Comparison of ENCODE assay signal across 7 cellular contexts in genomic region chr10:1679821-1680650, GRCh38.
"Had no signal": no experiment of that assay in that cellular context is flagged by ENCODE, and none has a peak within 500 bp of the region (broad histone marks: within the 10 kb centered on the region; RNA-seq: fewer than 3 reads in every experiment).

No MANE protein-coding gene starts in this region.

- H3K4me1 Mint-ChIP-seq: central memory CD8-positive, alpha-beta T cell had no signal

- H3K27ac Mint-ChIP-seq: activated naive CD4-positive, alpha-beta T cell treated with anti-CD3 and anti-CD28 coated beads for 36 hours had no signal

- DNase-seq: activated CD4-positive, alpha-beta T cell treated with anti-CD3 and anti-CD28 coated beads for 1 hour; activated CD8-positive, alpha-beta memory T cell treated with anti-CD3 and anti-CD28 coated beads for 24 hours; activated naive CD4-positive, alpha-beta T cell treated with anti-CD3 and anti-CD28 coated beads for 36 hours; stimulated activated CD4-positive, alpha-beta T cell treated with anti-CD3 and anti-CD28 coated beads, Interleukin-4, amount 100 ng/mL, for 4 hours; stomach had no signal

- H3K27ac ChIP-seq: stomach, thoracic aorta had no signal

- H3K4me3 Mint-ChIP-seq: activated naive CD4-positive, alpha-beta T cell treated with anti-CD3 and anti-CD28 coated beads for 36 hours; central memory CD8-positive, alpha-beta T cell had no signal

- H3K9me3 Mint-ChIP-seq: activated naive CD4-positive, alpha-beta T cell treated with anti-CD3 and anti-CD28 coated beads for 36 hours; central memory CD8-positive, alpha-beta T cell had no signal

- H3K36me3 ChIP-seq: stomach, thoracic aorta had no signal

- H3K4me3 ChIP-seq: stomach, thoracic aorta had no signal

- H3K4me1 ChIP-seq: stomach had no signal

- H3K9me3 ChIP-seq: stomach, thoracic aorta had no signal
